ENCODE assay signal across 11 cellular contexts in genomic region chr7:80781561-80781979, GRCh38.
DNase-seq lines count a peak whose midpoint lies in the region; ATAC-seq and TF ChIP-seq lines count a peak whose summit lies in the region.
"Had no signal": no experiment of that assay in that cellular context is flagged by ENCODE, and none has a peak within 500 bp of the region (broad histone marks: within the 10 kb centered on the region; RNA-seq: fewer than 3 reads in every experiment).

No MANE protein-coding gene starts in this region.

- H3K4me3 Mint-ChIP-seq in activated T-helper 1 cell treated with anti-CD3 and anti-CD28 coated beads, Interleukin-12 subunit alpha, Interleukin-12 subunit beta, Interleukin-2, Interleukin-4 antibody, amounts not matched to agents 30 ng/mL and 10 ng/mL and 1 ng/mL, durations not matched to agents 14 hours and 24 hours and 36 hours, result no peak overlapping the region

- no peaks in the 10 kb centered on the region for H3K27me3 Mint-ChIP-seq in activated T-helper 1 cell treated with anti-CD3 and anti-CD28 coated beads, Interleukin-12 subunit alpha, Interleukin-12 subunit beta, Interleukin-2, Interleukin-4 antibody, amounts not matched to agents 30 ng/mL and 10 ng/mL and 1 ng/mL, durations not matched to agents 14 hours and 24 hours and 36 hours (ENCODE audit: insufficient read depth)

- peak; percentile 26 for DNase-seq in AG04450 (ENCODE audit: low read depth, low spot score)
- peak; percentile 49 for DNase-seq in NCI-H1105 treated with DMSO at 0.1 percent for 48 hours (lab: John Stamatoyannopoulos, UW)
- peak; percentile 68 for DNase-seq in epithelial cell of esophagus (ENCODE audit: low read depth)
- no peak for DNase-seq in NCI-H2107 treated with DMSO at 0.1 percent for 48 hours (lab: John Stamatoyannopoulos, UW; ENCODE audit: unreplicated experiment)
- DNase-seq in activated T-helper 1 cell treated with anti-CD3 and anti-CD28 coated beads, Interleukin-12 subunit alpha, Interleukin-12 subunit beta, Interleukin-2, Interleukin-4 antibody, amounts not matched to agents 30 ng/mL and 10 ng/mL and 1 ng/mL, durations not matched to agents 14 hours and 24 hours and 36 hours (ENCODE audit: low spot score), result no peak
- DNase-seq: activated naive CD4-positive, alpha-beta T cell treated with Interleukin-2 at 50 U/mL for 16 hours had no signal

- H3K4me1 Mint-ChIP-seq in activated T-helper 1 cell treated with anti-CD3 and anti-CD28 coated beads, Interleukin-12 subunit alpha, Interleukin-12 subunit beta, Interleukin-2, Interleukin-4 antibody, amounts not matched to agents 30 ng/mL and 10 ng/mL and 1 ng/mL, durations not matched to agents 14 hours and 24 hours and 36 hours (ENCODE audit: low read depth), result no peaks in the 10 kb centered on the region

- H3K9me3 ChIP-seq in AG04450 (ENCODE audit: control insufficient read depth, insufficient read depth, low read length) (no peaks in the 10 kb centered on the region), muscle layer of duodenum (ENCODE audit: control insufficient read depth in 1 of 2, low read length in 2 of 2) (no peaks in the 10 kb centered on the region)
- H3K9me3 ChIP-seq: BLaER1 treated with 17β-estradiol and CSF1 and Interleukin-3, amounts not matched to agents 10 nM and 100 nM; mucosa of descending colon had no signal

- no peaks in the 10 kb centered on the region for H3K36me3 Mint-ChIP-seq in activated T-helper 1 cell treated with anti-CD3 and anti-CD28 coated beads, Interleukin-12 subunit alpha, Interleukin-12 subunit beta, Interleukin-2, Interleukin-4 antibody, amounts not matched to agents 30 ng/mL and 10 ng/mL and 1 ng/mL, durations not matched to agents 14 hours and 24 hours and 36 hours (ENCODE audit: low read depth)

- TF ChIP-seq CTCF in AG04450 (IDR thresholded peaks at IDR 0.05; ENCODE audit: low read depth, low read length) (no peak), epithelial cell of esophagus (IDR thresholded peaks at IDR 0.05; ENCODE audit: insufficient read depth, low read depth, low read length, missing control alignments) (no peak)

- no peak overlapping the region for H3K27ac Mint-ChIP-seq in activated T-helper 1 cell treated with anti-CD3 and anti-CD28 coated beads, Interleukin-12 subunit alpha, Interleukin-12 subunit beta, Interleukin-2, Interleukin-4 antibody, amounts not matched to agents 30 ng/mL and 10 ng/mL and 1 ng/mL, durations not matched to agents 14 hours and 24 hours and 36 hours

- intact Hi-C loops in activated T-helper 1 cell treated with anti-CD3 and anti-CD28 coated beads, Interleukin-12 subunit alpha, Interleukin-12 subunit beta, Interleukin-2, Interleukin-4 antibody, amounts not matched to agents 30 ng/mL and 10 ng/mL and 1 ng/mL, durations not matched to agents 14 hours and 24 hours and 36 hours (cut with micrococcal nuclease), result no loop called here

- no peaks in the 10 kb centered on the region for H3K36me3 ChIP-seq in muscle layer of duodenum (ENCODE audit: control insufficient read depth in 1 of 2, insufficient read depth in 2 of 2, low read length in 2 of 2)
- H3K36me3 ChIP-seq: BLaER1 treated with 17β-estradiol and CSF1 and Interleukin-3, amounts not matched to agents 10 nM and 100 nM had no signal

- ATAC-seq in GM18870 (IDR thresholded peaks at IDR 0.05; ENCODE audit: unreplicated experiment), result no peak
- no peak for ATAC-seq in GM21786 (IDR thresholded peaks at IDR 0.05; ENCODE audit: unreplicated experiment)
- ATAC-seq: mucosa of descending colon had no signal

- H3K4me1 ChIP-seq in muscle layer of duodenum (ENCODE audit: control insufficient read depth in 1 of 2, insufficient read depth in 2 of 2, low read length in 2 of 2), result peaks cover 16 to 51% of the 10 kb centered on the region in 2 donors

- no peak overlapping the region for H3K4me3 ChIP-seq in AG04450 (ENCODE audit: low read depth, low read length)
- H3K4me3 ChIP-seq in epithelial cell of esophagus (ENCODE audit: low read length), result no peak overlapping the region
- no peak overlapping the region for H3K4me3 ChIP-seq in muscle layer of duodenum (ENCODE audit: low read depth in 1 of 2, low read length in 2 of 2)
- H3K4me3 ChIP-seq: BLaER1 treated with 17β-estradiol and CSF1 and Interleukin-3, amounts not matched to agents 10 nM and 100 nM; mucosa of descending colon had no signal

- CTCF ChIA-PET in AG04450 (lab: Charles Lee), result no interaction called here

- H3K27ac ChIP-seq in AG04450 (ENCODE audit: low read depth, low read length), result no peak overlapping the region
- peak overlapping the region; percentile 27 for H3K27ac ChIP-seq in muscle layer of duodenum (ENCODE audit: low read length)
- H3K27ac ChIP-seq: BLaER1 treated with 17β-estradiol and CSF1 and Interleukin-3, amounts not matched to agents 10 nM and 100 nM had no signal

- H3K9me3 Mint-ChIP-seq in activated T-helper 1 cell treated with anti-CD3 and anti-CD28 coated beads, Interleukin-12 subunit alpha, Interleukin-12 subunit beta, Interleukin-2, Interleukin-4 antibody, amounts not matched to agents 30 ng/mL and 10 ng/mL and 1 ng/mL, durations not matched to agents 14 hours and 24 hours and 36 hours, result no peaks in the 10 kb centered on the region

- POLR2A ChIA-PET in AG04450 (lab: Yijun Ruan, JAX), result no interaction called here

- H3K27me3 ChIP-seq in AG04450 (ENCODE audit: control insufficient read depth, insufficient read depth, low read length) (no peaks in the 10 kb centered on the region), muscle layer of duodenum (ENCODE audit: low read depth, low read length) (no peaks in the 10 kb centered on the region)
- H3K27me3 ChIP-seq: BLaER1 treated with 17β-estradiol and CSF1 and Interleukin-3, amounts not matched to agents 10 nM and 100 nM had no signal

Comparison
In these comparisons a context has a peak if more than half of its experiments do, and no peak if none do; other contexts are left out.
1. DNase-seq: peak in AG04450 (single experiment), NCI-H1105 treated with DMSO at 0.1 percent for 48 hours (single experiment) and epithelial cell of esophagus (single experiment); none in NCI-H2107 treated with DMSO at 0.1 percent for 48 hours (single experiment) and activated T-helper 1 cell treated with anti-CD3 and anti-CD28 coated beads, Interleukin-12 subunit alpha, Interleukin-12 subunit beta, Interleukin-2, Interleukin-4 antibody, amounts not matched to agents 30 ng/mL and 10 ng/mL and 1 ng/mL, durations not matched to agents 14 hours and 24 hours and 36 hours (single experiment).